Comparison of ENCODE assay signal across 19 cellular contexts in the genomic region with DNA sequence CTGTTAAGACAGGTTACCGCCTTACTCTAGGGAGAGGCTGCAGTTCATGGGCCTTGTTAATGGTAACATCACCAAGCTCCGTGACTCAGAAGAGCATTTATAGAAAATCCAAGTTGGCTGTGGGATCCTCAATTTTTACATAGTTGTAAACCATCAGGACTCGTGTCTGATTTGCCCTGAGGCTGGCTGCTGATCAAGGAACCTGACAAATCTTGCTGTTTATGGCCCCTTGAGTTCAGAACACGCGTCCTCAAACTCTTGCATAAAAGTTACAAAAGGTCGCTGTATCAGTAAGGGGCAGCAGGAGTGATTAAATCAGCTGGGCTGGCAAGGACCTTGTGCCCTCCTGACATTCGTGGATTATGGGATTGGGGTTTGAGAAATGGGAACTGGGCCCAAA. TPM values are rescaled to one million over a fixed set of nuclear protein-coding genes. Genes with fewer than 3 reads are reported as not detected.
DNase-seq lines count a peak whose midpoint lies in the region; FAIRE-seq and TF ChIP-seq lines count a peak whose summit lies in the region.
"Had no signal": no experiment of that assay in that cellular context is flagged by ENCODE, and none has a peak within 500 bp of the region (broad histone marks: within the 10 kb centered on the region; RNA-seq: fewer than 3 reads in every experiment).

No MANE protein-coding gene starts in this region.

- no peak overlapping the region for H2AFZ ChIP-seq in trophoblast cell (ENCODE audit: insufficient read depth, low read length, poor library complexity)
- no peak overlapping the region for H2AFZ ChIP-seq in PC-9
- H2AFZ ChIP-seq: GM23248 had no signal

- no peaks in the 10 kb centered on the region for H3K79me2 ChIP-seq in trophoblast cell (ENCODE audit: control insufficient read depth, insufficient read depth, low read length, poor library complexity)
- H3K79me2 ChIP-seq in PC-9 (ENCODE audit: low read depth): no peaks in the 10 kb centered on the region

- no peaks in the 10 kb centered on the region for H3K36me3 ChIP-seq in bronchial epithelial cell (ENCODE audit: control insufficient read depth, insufficient read depth, low read length)
- H3K36me3 ChIP-seq in trophoblast cell (ENCODE audit: control insufficient read depth in 1 of 2, insufficient read depth in 2 of 2, low read length in 2 of 2): peaks cover 0 to 3% of the 10 kb centered on the region in 2 experiments
- no peaks in the 10 kb centered on the region for H3K36me3 ChIP-seq in PC-9 (ENCODE audit: low read depth)
- H3K36me3 ChIP-seq: BE2C had no signal

- H2BK120ac ChIP-seq in trophoblast cell (ENCODE audit: insufficient read depth, low read length, poor library complexity): no peak overlapping the region

- no TSS peak for BruUV-seq in PC-9 (replicated peaks; lab: Mats Ljungman, UMichigan)

- no peak overlapping the region for H3K9ac ChIP-seq in trophoblast cell (ENCODE audit: low read length)
- H3K9ac ChIP-seq: GM23248 had no signal

- no peak overlapping the region for H3K4me2 ChIP-seq in trophoblast cell (ENCODE audit: low read length)
- H3K4me2 ChIP-seq in PC-9: no peak overlapping the region
- H3K4me2 ChIP-seq: A549 had no signal

- H3K18ac ChIP-seq in trophoblast cell (ENCODE audit: low read length): no peak overlapping the region

- no peak overlapping the region for H2AK5ac ChIP-seq in trophoblast cell (ENCODE audit: low read length)

- CTCF ChIA-PET in PC-9 (lab: Charles Lee): no interaction called here

- no peak overlapping the region for H3K14ac ChIP-seq in trophoblast cell (ENCODE audit: low read length)

- H3K4me3 ChIP-seq in bronchial epithelial cell (ENCODE audit: low read depth, low read length): no peak overlapping the region
- H3K4me3 ChIP-seq in trophoblast cell (ENCODE audit: low read depth, low read length): no peak overlapping the region
- H3K4me3 ChIP-seq in PC-9: no peak overlapping the region
- H3K4me3 ChIP-seq: A549, GM23248 had no signal

- no peaks in the 10 kb centered on the region for H4K20me1 ChIP-seq in PC-9 (ENCODE audit: insufficient read depth)

- H3K27ac ChIP-seq in trophoblast cell (ENCODE audit: low read depth, low read length): no peak overlapping the region
- H3K27ac ChIP-seq in PC-9: no peak overlapping the region
- H3K27ac ChIP-seq: A549, C4-2B, GM23248, HL-60 had no signal

- FAIRE-seq in bronchial epithelial cell (lab: Jason Lieb, UNC) (peak; percentile 84), RCC 7860 (lab: Jason Lieb, UNC) (no peak)
- FAIRE-seq: A549, D721Med, H54 had no signal

- WGBS in trophoblast cell (ENCODE audit: extremely low coverage, insufficient coverage, insufficient read length): no CpG with 5 or more reads among the region's 7 CpGs

- H3K9me3 ChIP-seq in trophoblast cell (ENCODE audit: insufficient read depth, low read depth, low read length) (peaks cover 2% of the 10 kb centered on the region), PC-9 (ENCODE audit: insufficient read depth, low read depth) (no peaks in the 10 kb centered on the region)
- H3K9me3 ChIP-seq: A549, BE2C had no signal

- H4K12ac ChIP-seq in trophoblast cell (ENCODE audit: low read depth, low read length): no peak overlapping the region

- H3K4ac ChIP-seq in trophoblast cell (ENCODE audit: low read depth, low read length): no peak overlapping the region

- H3K27me3 ChIP-seq in bronchial epithelial cell (ENCODE audit: control insufficient read depth, insufficient read depth, low read length): no peaks in the 10 kb centered on the region
- H3K27me3 ChIP-seq in trophoblast cell (ENCODE audit: insufficient read depth, low read length): no peaks in the 10 kb centered on the region
- no peaks in the 10 kb centered on the region for H3K27me3 ChIP-seq in PC-9 (ENCODE audit: insufficient read depth, low read depth)
- H3K27me3 ChIP-seq: BE2C had no signal

- intact Hi-C loops in PC-9 (cut with micrococcal nuclease; ENCODE audit: unreplicated experiment): no loop called here

- no peaks in the 10 kb centered on the region for H3F3A ChIP-seq in PC-9 (ENCODE audit: insufficient read depth, low read depth)

- H3K23ac ChIP-seq in trophoblast cell (ENCODE audit: low read length): no peak overlapping the region

- H4K8ac ChIP-seq in trophoblast cell (ENCODE audit: low read depth, low read length): no peak overlapping the region

- H2BK12ac ChIP-seq in trophoblast cell (ENCODE audit: low read length): no peak overlapping the region

- no peaks in the 10 kb centered on the region for H3K9me2 ChIP-seq in PC-9 (ENCODE audit: insufficient read depth)

- peaks cover 21% of the 10 kb centered on the region for H3K79me1 ChIP-seq in trophoblast cell (ENCODE audit: low read length)

- no peak overlapping the region for H2BK5ac ChIP-seq in trophoblast cell (ENCODE audit: low read depth, low read length, poor library complexity)

- TF ChIP-seq CTCF in bronchial epithelial cell (IDR thresholded peaks at IDR 0.05; ENCODE audit: insufficient read depth, low read length, severe bottlenecking) (no peak), PC-9 (conservative IDR thresholded peaks at IDR 0.05) (no peak)

- POLR2A ChIA-PET in PC-9 (lab: Charles Lee; ENCODE audit: unreplicated experiment): no interaction called here

- H3K4me1 ChIP-seq in trophoblast cell (ENCODE audit: control insufficient read depth in 1 of 2, insufficient read depth in 2 of 2, low read length in 2 of 2) (peaks cover 11 to 14% of the 10 kb centered on the region in 2 experiments), PC-9 (replicated peaks; ENCODE audit: insufficient read depth) (peaks cover 7% of the 10 kb centered on the region)
- H3K4me1 ChIP-seq: A549, BE2C had no signal

- peak; percentile 85 for DNase-seq in M059J (ENCODE audit: low read depth)
- DNase-seq in RPMI7951 (ENCODE audit: low read depth): peak; percentile 66
- no peak for DNase-seq in bronchial epithelial cell (ENCODE audit: low read depth)
- DNase-seq in trophoblast cell: no peak
- DNase-seq in PC-9: no peak
- no peak for DNase-seq in retina
- DNase-seq in RCC 7860 (ENCODE audit: low spot score): no peak
- DNase-seq: BE2C; CD8-positive, alpha-beta T cell; COR-L47; DMS153; DMS79 treated with DMSO at 0.1 percent for 48 hours; GF-D8; GM23248 had no signal

- H4K91ac ChIP-seq in trophoblast cell (ENCODE audit: low read depth, low read length): peak overlapping the region; percentile 25

RNA-seq across cellular contexts. Expression of a gene that starts 4.6 kb away (rescaled TPM):
- total RNA-seq in M059J (2014; rRNA removed; shearing (Covaris generic)): 0.52 TPM in 1 of 2 replicates, not detected in the other
- total RNA-seq in RPMI7951 (2014; rRNA removed; shearing (Covaris generic)): not detected in 2 replicates
- total RNA-seq in bronchial epithelial cell: under 0.01 and 0.26 TPM in 2 replicates
- 437 and 491 TPM in 2 replicates for polyA plus RNA-seq in trophoblast cell (2013)
- not detected in 2 replicates for total RNA-seq in PC-9 (2021)
- total RNA-seq: CD8-positive, alpha-beta T cell had no signal
- polyA plus RNA-seq: A549 had no signal

RNA-seq across cellular contexts. Expression of a gene that starts 25.2 kb away (rescaled TPM):
- total RNA-seq in M059J (2014; rRNA removed; shearing (Covaris generic)): 1.9 and 3.4 TPM in 2 replicates
- total RNA-seq in RPMI7951 (2014; rRNA removed; shearing (Covaris generic)): 4.8 and 6.4 TPM in 2 replicates
- 0.26 TPM in 1 of 2 replicates, not detected in the other for total RNA-seq in bronchial epithelial cell
- polyA plus RNA-seq in trophoblast cell (2013): 0.18 and 0.21 TPM in 2 replicates
- not detected in 2 replicates for total RNA-seq in PC-9 (2021)
- total RNA-seq: CD8-positive, alpha-beta T cell had no signal
- polyA plus RNA-seq: A549 had no signal

Comparison
In these comparisons a context has a peak if more than half of its experiments do, and no peak if none do; other contexts are left out.
1. DNase-seq: peak in M059J (single experiment) and RPMI7951 (single experiment); none in bronchial epithelial cell (single experiment), trophoblast cell (0 of 2), PC-9 (0 of 2), retina (single experiment) and RCC 7860 (single experiment).